ENCODE assay signal across 9 cellular contexts in the genomic region with DNA sequence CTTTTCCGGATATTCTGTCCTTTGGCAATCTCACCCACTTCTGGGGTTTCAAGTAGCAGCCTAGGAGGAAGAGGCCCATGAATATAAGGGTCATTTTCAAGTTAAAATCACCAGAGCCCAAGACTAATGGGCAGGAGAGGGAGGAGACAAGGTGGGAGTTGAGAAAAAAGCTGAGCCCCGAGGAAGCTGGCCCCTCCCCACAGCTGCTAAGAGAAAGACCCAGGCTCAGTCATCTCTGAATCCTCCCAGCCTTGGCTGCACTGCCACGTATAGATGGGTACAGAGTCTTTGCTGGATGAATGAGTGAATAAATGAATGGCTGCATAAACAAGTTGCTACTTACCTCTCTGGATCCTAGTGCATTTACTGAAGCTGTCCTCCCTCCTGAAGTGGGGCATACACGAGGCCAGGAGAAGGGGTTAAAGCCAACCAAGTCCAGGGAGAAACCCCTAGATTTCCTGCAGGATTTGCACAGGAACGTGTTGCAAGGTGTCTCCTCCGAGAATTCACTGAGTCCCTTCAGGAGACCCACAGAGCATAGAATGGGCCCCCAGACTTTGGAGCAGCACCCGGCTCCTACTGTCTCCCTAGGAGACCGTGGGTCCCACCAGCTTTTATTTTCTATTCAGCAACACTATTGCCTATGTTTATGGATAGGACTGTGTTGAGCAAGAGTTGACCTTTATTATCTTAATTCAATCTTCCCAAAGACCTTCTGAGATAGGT.
DNase-seq lines count a peak whose midpoint lies in the region; ATAC-seq and TF ChIP-seq lines count a peak whose summit lies in the region.
"Had no signal": no experiment of that assay in that cellular context is flagged by ENCODE, and none has a peak within 500 bp of the region (broad histone marks: within the 10 kb centered on the region; RNA-seq: fewer than 3 reads in every experiment).

No MANE protein-coding gene starts in this region.

- H3K4me3 Mint-ChIP-seq in CD14-positive monocyte (peak overlapping the region; percentile 34 to 89), neural crest cell (no peak overlapping the region)

- H3K27ac ChIP-seq in coronary artery = peak overlapping the region; percentile 63

- no peak overlapping the region for H3K4me3 ChIP-seq in coronary artery
- no peak overlapping the region for H3K4me3 ChIP-seq in HAP-1

- in situ Hi-C loops in HAP-1 (cut with MboI; ENCODE audit: low sequenced_read_pairs) = no loop called here

- H3K36me3 ChIP-seq in HAP-1 (replicated peaks) = no peaks in the 10 kb centered on the region

- TF ChIP-seq CTCF in CD14-positive monocyte (IDR thresholded peaks at IDR 0.05) = no peak
- no peak for TF ChIP-seq CTCF in coronary artery (IDR thresholded peaks at IDR 0.05)
- no peak for TF ChIP-seq CTCF in neural crest cell (conservative IDR thresholded peaks at IDR 0.05)

- H3K27ac Mint-ChIP-seq in CD14-positive monocyte = peak overlapping the region; percentile 99 to 100 (median 100)
- H3K27ac Mint-ChIP-seq in neural crest cell (ENCODE audit: unreplicated experiment) = peak overlapping the region; percentile 60

- intact Hi-C loops in CD14-positive monocyte (cut with micrococcal nuclease) = loop anchor here in 1 of 2 donors (5.0 to 10.0 kb wide), 2 partner anchors 186 to 191 kb away; no protein-coding TSS in a partner anchor

- no peaks in the 10 kb centered on the region for H3K27me3 ChIP-seq in HAP-1 (ENCODE audit: low read depth)

- ATAC-seq in esophagus mucosa = no peak

- H3K27me3 Mint-ChIP-seq in CD14-positive monocyte (ENCODE audit: low read depth in 3 of 3) = peaks cover 0 to 7% (median 0%) of the 10 kb centered on the region in 3 donors
- H3K27me3 Mint-ChIP-seq in neural crest cell (ENCODE audit: low read depth) = no peaks in the 10 kb centered on the region

- H3K4me1 Mint-ChIP-seq in CD14-positive monocyte (peaks cover 56% of the 10 kb centered on the region), neural crest cell (peaks cover 37% of the 10 kb centered on the region)

- DNase-seq in CD14-positive monocyte (ENCODE audit: low spot score) (no peak), NCI-H69 (lab: John Stamatoyannopoulos, UW) (peak; percentile 61), coronary artery (ENCODE audit: low spot score) (no peak), neural crest cell (ENCODE audit: low read depth, low spot score) (no peak), SW 1271 (lab: John Stamatoyannopoulos, UW) (no peak), HAP-1 (ENCODE audit: low spot score in 2 of 2) (no peak)
- no peak for DNase-seq in stimulated activated CD4-positive, alpha-beta T cell treated with anti-CD3 and anti-CD28 coated beads, Interleukin-4, amount 100 ng/mL, for 4 hours
- DNase-seq: activated gamma-delta T cell had no signal

- H3K9me3 Mint-ChIP-seq in CD14-positive monocyte = peaks cover 2 to 6% (median 4%) of the 10 kb centered on the region in 7 donors
- peaks cover 13% of the 10 kb centered on the region for H3K9me3 Mint-ChIP-seq in neural crest cell

- peaks cover 6% of the 10 kb centered on the region; the same call in 1 of the 2 replicates for H3K4me1 ChIP-seq in HAP-1

- H3K36me3 Mint-ChIP-seq in CD14-positive monocyte = peaks cover 2 to 4% of the 10 kb centered on the region in 2 donors
- H3K36me3 Mint-ChIP-seq in neural crest cell (ENCODE audit: low read depth) = peaks cover 2% of the 10 kb centered on the region

- no peaks in the 10 kb centered on the region for H3K9me3 ChIP-seq in HAP-1
